In genomic region chr1:109793486-109794318, GRCh38 we compare ENCODE assay signal across 9 cellular contexts. TPM values are rescaled to one million over a fixed set of nuclear protein-coding genes. Genes with fewer than 3 reads are reported as not detected.
DNase-seq lines count a peak whose midpoint lies in the region; ATAC-seq and TF ChIP-seq lines count a peak whose summit lies in the region.
"Had no signal": no experiment of that assay in that cellular context is flagged by ENCODE, and none has a peak within 500 bp of the region (broad histone marks: within the 10 kb centered on the region; RNA-seq: fewer than 3 reads in every experiment).

No MANE protein-coding gene starts in this region.

- ATAC-seq in activated CD8-positive, alpha-beta T cell treated with anti-CD3 and anti-CD28 coated beads for 36 hours = peak; percentile 26
- ATAC-seq in HG03571 (IDR thresholded peaks at IDR 0.05; ENCODE audit: unreplicated experiment) (no peak), GM21717 (IDR thresholded peaks at IDR 0.05; ENCODE audit: unreplicated experiment) (no peak), HG02571 (IDR thresholded peaks at IDR 0.05; ENCODE audit: unreplicated experiment) (no peak)

- DNase-seq in GM04504 (ENCODE audit: low read depth) (peak; percentile 85), NCI-H2107 treated with DMSO at 0.1 percent for 48 hours (lab: John Stamatoyannopoulos, UW; ENCODE audit: unreplicated experiment) (peak; percentile 88), fibroblast of gingiva (ENCODE audit: low read depth) (peak; percentile 35)
- peak; percentile 81 for DNase-seq in activated CD8-positive, alpha-beta T cell treated with anti-CD3 and anti-CD28 coated beads for 36 hours

- peaks cover 2% of the 10 kb centered on the region for H3K36me3 Mint-ChIP-seq in activated CD8-positive, alpha-beta T cell treated with anti-CD3 and anti-CD28 coated beads for 36 hours (ENCODE audit: low read depth)

- peak overlapping the region; percentile 56 for H3K27ac Mint-ChIP-seq in activated CD8-positive, alpha-beta T cell treated with anti-CD3 and anti-CD28 coated beads for 36 hours

- H3K4me3 ChIP-seq in neutrophil (ENCODE audit: low read depth in 1 of 2, low read length in 1 of 2) = no peak overlapping the region
- H3K4me3 ChIP-seq: SJSA1 had no signal

- H3K4me3 Mint-ChIP-seq in activated CD8-positive, alpha-beta T cell treated with anti-CD3 and anti-CD28 coated beads for 36 hours = no peak overlapping the region

- POLR2A ChIA-PET in activated CD8-positive, alpha-beta T cell treated with anti-CD3 and anti-CD28 coated beads for 36 hours (lab: Charles Lee) = interaction anchor here (1.3 kb wide), 1 partner anchor 8 kb away, joined by 8 read pairs; no protein-coding TSS in a partner anchor

- no peaks in the 10 kb centered on the region for H3K27me3 Mint-ChIP-seq in activated CD8-positive, alpha-beta T cell treated with anti-CD3 and anti-CD28 coated beads for 36 hours

- peak overlapping the region; percentile 55 for H3K27ac ChIP-seq in neutrophil

- intact Hi-C loops in activated CD8-positive, alpha-beta T cell treated with anti-CD3 and anti-CD28 coated beads for 36 hours (cut with micrococcal nuclease) = loop anchor here (5.0 kb wide), 1 partner anchor 114 kb away; no protein-coding TSS in a partner anchor

- no peaks in the 10 kb centered on the region for H3K36me3 ChIP-seq in neutrophil
- H3K36me3 ChIP-seq: SJSA1 had no signal

- H3K4me1 Mint-ChIP-seq in activated CD8-positive, alpha-beta T cell treated with anti-CD3 and anti-CD28 coated beads for 36 hours (ENCODE audit: low read depth) = peaks cover 80% of the 10 kb centered on the region

- peaks cover 3% of the 10 kb centered on the region for H3K9me3 Mint-ChIP-seq in activated CD8-positive, alpha-beta T cell treated with anti-CD3 and anti-CD28 coated beads for 36 hours

- H3K9me3 ChIP-seq in neutrophil = no peaks in the 10 kb centered on the region

- H3K4me1 ChIP-seq in neutrophil (ENCODE audit: control insufficient read depth in 1 of 2, insufficient read depth in 1 of 2, low read depth in 1 of 2, low read length in 1 of 2) = peaks cover 87 to 89% of the 10 kb centered on the region in 2 experiments

- H3K27me3 ChIP-seq in neutrophil = no peaks in the 10 kb centered on the region
- H3K27me3 ChIP-seq: SJSA1 had no signal

- TF ChIP-seq CTCF in activated CD8-positive, alpha-beta T cell treated with anti-CD3 and anti-CD28 coated beads for 36 hours (IDR thresholded peaks at IDR 0.05) = no peak
- no peak for TF ChIP-seq CTCF in neutrophil (IDR thresholded peaks at IDR 0.05)

- CTCF ChIA-PET in activated CD8-positive, alpha-beta T cell treated with anti-CD3 and anti-CD28 coated beads for 36 hours (lab: Charles Lee) = interaction anchor here (1.2 to 24.0 kb wide), 6 partner anchors 7 to 187 kb away, joined by 3 to 745 read pairs (median 34); partner anchors contain the start of gene AHCYL1

RNA-seq across cellular contexts. Expression of gene EPS8L3, which starts 30.0 kb away (rescaled TPM):
- not detected for total RNA-seq in activated CD8-positive, alpha-beta T cell treated with anti-CD3 and anti-CD28 coated beads for 36 hours
- total RNA-seq: SJSA1 had no signal

RNA-seq across cellular contexts. Expression of gene GSTM3, which starts 52.9 kb away (rescaled TPM):
- total RNA-seq in activated CD8-positive, alpha-beta T cell treated with anti-CD3 and anti-CD28 coated beads for 36 hours = 10 to 100 TPM; 40.8 to 42.0 TPM

Comparison
In these comparisons a context has a peak if more than half of its experiments do, and no peak if none do; other contexts are left out.
1. DNase-seq: peak in every context shown above with its lines; median percentile 88 in NCI-H2107 treated with DMSO at 0.1 percent for 48 hours; 85 in GM04504; 81 in activated CD8-positive, alpha-beta T cell treated with anti-CD3 and anti-CD28 coated beads for 36 hours; 35 in fibroblast of gingiva.